In genomic region chr5:14428302-14429081, GRCh38 we compare ENCODE assay signal across 15 cellular contexts.
DNase-seq lines count a peak whose midpoint lies in the region; TF ChIP-seq lines count a peak whose summit lies in the region.
"Had no signal": no experiment of that assay in that cellular context is flagged by ENCODE, and none has a peak within 500 bp of the region (broad histone marks: within the 10 kb centered on the region; RNA-seq: fewer than 3 reads in every experiment).

No MANE protein-coding gene starts in this region.

- in situ Hi-C loops in brain microvascular endothelial cell (cut with HindIII; ENCODE audit: low pct_ligation_motif_present, low sequenced_read_pairs), result no loop called here

- H2BK12ac ChIP-seq in mesenchymal stem cell (ENCODE audit: low read length in 2 of 2), result no peak overlapping the region

- H3K4me3 ChIP-seq in brain microvascular endothelial cell (ENCODE audit: low read depth, low read length) (no peak overlapping the region), mesenchymal stem cell (ENCODE audit: insufficient read depth in 1 of 2, low read depth in 1 of 2, low read length in 2 of 2) (no peak overlapping the region)
- H3K4me3 ChIP-seq: adrenal gland, upper lobe of right lung had no signal

- H3K27ac ChIP-seq in brain microvascular endothelial cell (peak overlapping the region; percentile 72), mesenchymal stem cell (ENCODE audit: low read length, poor library complexity, severe bottlenecking) (peak overlapping the region; percentile 25)
- H3K27ac ChIP-seq: adrenal gland, upper lobe of right lung had no signal

- no peak overlapping the region for H2BK5ac ChIP-seq in mesenchymal stem cell (ENCODE audit: low read depth, low read length, poor library complexity, severe bottlenecking)

- H2BK15ac ChIP-seq in mesenchymal stem cell (ENCODE audit: low read depth, poor library complexity, severe bottlenecking), result no peak overlapping the region

- peak; percentile 68 for DNase-seq in A172 (ENCODE audit: low spot score)
- DNase-seq in NCI-H1417 treated with DMSO at 0.1 percent for 48 hours (lab: John Stamatoyannopoulos, UW), result peak; percentile 82
- DNase-seq in brain microvascular endothelial cell, result peak; percentile 64
- peak; percentile 79 for DNase-seq in mesenchymal stem cell
- no peak for DNase-seq in SHP77 treated with DMSO at 0.1 percent for 48 hours (lab: John Stamatoyannopoulos, UW)
- DNase-seq in SHP77 (lab: John Stamatoyannopoulos, UW), result no peak
- no peak for DNase-seq in activated T-cell treated with anti-CD3 and anti-CD28 coated beads, Interleukin-2, amount 50 U/mL, for 1 hour
- no peak for DNase-seq in activated naive CD4-positive, alpha-beta T cell treated with anti-CD3 and anti-CD28 coated beads, Interleukin-2, amount 10 ng/mL, durations not matched to agents 7 days and 5 days
- DNase-seq: ACHN, GOT3, NCI-H524 treated with DMSO at 0.1 percent for 48 hours, posterior cingulate gyrus, SW 1271, upper lobe of right lung had no signal

- H3K36me3 ChIP-seq in brain microvascular endothelial cell (replicated peaks) (peaks cover 51% of the 10 kb centered on the region), mesenchymal stem cell (ENCODE audit: control insufficient read depth in 1 of 2, insufficient read depth in 2 of 2, low read depth in 1 of 2, low read length in 2 of 2) (peaks cover 21 to 78% of the 10 kb centered on the region in 2 experiments)
- H3K36me3 ChIP-seq: adrenal gland had no signal

- 37% methylated on average over 11 of the region's 12 CpGs for WGBS in mesenchymal stem cell

- no peak overlapping the region for H2AK5ac ChIP-seq in mesenchymal stem cell (ENCODE audit: low read length, severe bottlenecking)

- no peak overlapping the region for H3K14ac ChIP-seq in mesenchymal stem cell (ENCODE audit: low read length in 2 of 2)

- H4K91ac ChIP-seq in mesenchymal stem cell (ENCODE audit: low read length), result no peak overlapping the region

- no peaks in the 10 kb centered on the region for H3K27me3 ChIP-seq in brain microvascular endothelial cell (replicated peaks)
- no peaks in the 10 kb centered on the region for H3K27me3 ChIP-seq in mesenchymal stem cell (ENCODE audit: control insufficient read depth in 1 of 2, insufficient read depth in 1 of 2, low read length in 2 of 2)
- H3K27me3 ChIP-seq: adrenal gland, upper lobe of right lung had no signal

- no peak overlapping the region for H3K23ac ChIP-seq in mesenchymal stem cell (ENCODE audit: low read length in 2 of 2)

- no peak overlapping the region for H3K27ac Mint-ChIP-seq in activated naive CD4-positive, alpha-beta T cell treated with anti-CD3 and anti-CD28 coated beads, Interleukin-2, amount 10 ng/mL, durations not matched to agents 7 days and 5 days

- no peak overlapping the region for H3K4me2 ChIP-seq in mesenchymal stem cell (ENCODE audit: low read length, poor library complexity, severe bottlenecking)

- CTCF ChIA-PET in activated naive CD4-positive, alpha-beta T cell treated with anti-CD3 and anti-CD28 coated beads, Interleukin-2, amount 10 ng/mL, durations not matched to agents 7 days and 5 days (lab: Charles Lee), result no interaction called here

- H2BK120ac ChIP-seq in mesenchymal stem cell (ENCODE audit: low read depth, low read length), result no peak overlapping the region

- H3K79me1 ChIP-seq in mesenchymal stem cell (replicated peaks; ENCODE audit: low read length, poor library complexity, severe bottlenecking), result peaks cover 28% of the 10 kb centered on the region

- H2AFZ ChIP-seq in mesenchymal stem cell (ENCODE audit: low read depth, low read length), result no peak overlapping the region

- H3K4me1 ChIP-seq in mesenchymal stem cell (ENCODE audit: control insufficient read depth, insufficient read depth, low read depth, low read length), result peaks cover 13% of the 10 kb centered on the region
- H3K4me1 ChIP-seq: upper lobe of right lung had no signal

- no peak overlapping the region for H3K4ac ChIP-seq in mesenchymal stem cell (ENCODE audit: low read depth in 1 of 2, low read length in 2 of 2)

- H3K9me3 Mint-ChIP-seq in activated naive CD4-positive, alpha-beta T cell treated with anti-CD3 and anti-CD28 coated beads, Interleukin-2, amount 10 ng/mL, durations not matched to agents 7 days and 5 days, result no peaks in the 10 kb centered on the region

- no peaks in the 10 kb centered on the region for H3K9me3 ChIP-seq in mesenchymal stem cell (ENCODE audit: control insufficient read depth, low read length)
- H3K9me3 ChIP-seq: adrenal gland, upper lobe of right lung had no signal

- no peak for TF ChIP-seq CTCF in brain microvascular endothelial cell (IDR thresholded peaks at IDR 0.05; ENCODE audit: low read depth, low read length, missing control alignments)

- H3K36me3 Mint-ChIP-seq in activated naive CD4-positive, alpha-beta T cell treated with anti-CD3 and anti-CD28 coated beads, Interleukin-2, amount 10 ng/mL, durations not matched to agents 7 days and 5 days, result peaks cover 1% of the 10 kb centered on the region

- H3K4me1 Mint-ChIP-seq in activated naive CD4-positive, alpha-beta T cell treated with anti-CD3 and anti-CD28 coated beads, Interleukin-2, amount 10 ng/mL, durations not matched to agents 7 days and 5 days, result peaks cover 19% of the 10 kb centered on the region

- H3K18ac ChIP-seq in mesenchymal stem cell (ENCODE audit: low read depth in 1 of 2, low read length in 2 of 2), result peak overlapping the region in 1 of 2 experiments; percentile 14

- H4K8ac ChIP-seq in mesenchymal stem cell (ENCODE audit: low read length), result peak overlapping the region; percentile 67

- H3K27me3 Mint-ChIP-seq in activated naive CD4-positive, alpha-beta T cell treated with anti-CD3 and anti-CD28 coated beads, Interleukin-2, amount 10 ng/mL, durations not matched to agents 7 days and 5 days, result peaks cover 10% of the 10 kb centered on the region

- H3K4me3 Mint-ChIP-seq in activated naive CD4-positive, alpha-beta T cell treated with anti-CD3 and anti-CD28 coated beads, Interleukin-2, amount 10 ng/mL, durations not matched to agents 7 days and 5 days, result no peak overlapping the region

- H3K9ac ChIP-seq in mesenchymal stem cell (ENCODE audit: low read length), result no peak overlapping the region

Comparison
In these comparisons a context has a peak if more than half of its experiments do, and no peak if none do; other contexts are left out.
1. DNase-seq: peak in A172 (single experiment), NCI-H1417 treated with DMSO at 0.1 percent for 48 hours (single experiment), brain microvascular endothelial cell (single experiment) and mesenchymal stem cell (single experiment); none in SHP77 treated with DMSO at 0.1 percent for 48 hours (single experiment), SHP77 (0 of 2), activated T-cell treated with anti-CD3 and anti-CD28 coated beads, Interleukin-2, amount 50 U/mL, for 1 hour (single experiment) and activated naive CD4-positive, alpha-beta T cell treated with anti-CD3 and anti-CD28 coated beads, Interleukin-2, amount 10 ng/mL, durations not matched to agents 7 days and 5 days (single experiment).